In the genomic region with DNA sequence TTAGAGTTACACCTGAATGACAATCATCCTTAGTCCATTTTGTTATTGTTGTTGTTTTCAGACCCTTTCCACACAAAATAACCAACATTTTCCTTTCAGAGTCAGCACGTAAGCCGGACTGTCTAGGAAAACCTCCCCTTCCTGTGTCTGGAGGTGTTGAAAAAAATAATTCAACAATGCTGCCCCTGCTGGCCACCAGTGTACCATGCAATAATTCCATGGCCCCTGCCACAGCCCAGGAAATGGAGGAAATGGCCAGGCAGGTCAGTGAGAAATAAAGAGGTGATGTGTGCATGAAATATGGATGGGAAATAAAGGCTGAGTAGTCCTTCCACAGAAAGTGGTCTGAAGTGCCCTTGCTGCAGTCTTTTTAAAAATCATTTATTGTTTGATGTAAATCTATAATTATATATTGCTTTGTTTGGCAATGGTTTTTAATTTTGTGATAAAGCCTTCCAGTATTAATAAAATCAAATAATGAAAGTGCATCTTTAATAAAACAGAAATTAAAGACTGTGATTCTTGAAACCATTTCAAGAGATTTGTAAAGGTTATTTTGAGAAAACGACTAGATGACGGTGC, we compare ENCODE assay signal across 10 cellular contexts.
A peak's percentile ranks its signal among the peaks of the same experiment; 100 is the strongest.
DNase-seq lines count a peak whose midpoint lies in the region; ATAC-seq, FAIRE-seq and TF ChIP-seq lines count a peak whose summit lies in the region.
"Had no signal": no experiment of that assay in that cellular context is flagged by ENCODE, and none has a peak within 500 bp of the region (broad histone marks: within the 10 kb centered on the region; RNA-seq: fewer than 3 reads in every experiment).

No MANE protein-coding gene starts in this region.

- intact Hi-C loops in left colon (cut with DNase I, micrococcal nuclease), result no loop called here

- no peaks in the 10 kb centered on the region for H3K9me3 Mint-ChIP-seq in HFFc6

- peak; percentile 45 for ATAC-seq in left colon
- no peak for ATAC-seq in HG03097 (IDR thresholded peaks at IDR 0.05; ENCODE audit: low FRiP score, unreplicated experiment)
- ATAC-seq in HG02884 (IDR thresholded peaks at IDR 0.05; ENCODE audit: unreplicated experiment), result no peak

- TF ChIP-seq CTCF in HFFc6 (IDR thresholded peaks at IDR 0.05), result peak; percentile 76

- FAIRE-seq in GM12891 (lab: Jason Lieb, UNC), result no peak

- peak; percentile 5 for DNase-seq in NCI-H1694 treated with DMSO at 0.1 percent for 48 hours (lab: John Stamatoyannopoulos, UW)
- DNase-seq in NCI-H1694 (lab: John Stamatoyannopoulos, UW), result no peak
- no peak for DNase-seq in HFFc6
- DNase-seq in SK-MEL-5 (ENCODE audit: low read depth, low spot score), result peak; percentile 62
- DNase-seq in left colon, result peak in 1 of 2 donors; percentile 10
- DNase-seq in GM12891 (ENCODE audit: insufficient read length, low spot score), result no peak
- DNase-seq: naive B cell had no signal

- TF ChIP-seq POLR2A in GM12891 (IDR thresholded peaks at IDR 0.05; ENCODE audit: low read depth, low read length), result no peak

- H3K36me3 Mint-ChIP-seq in HFFc6 (ENCODE audit: low read depth), result 0 out of 2 replicates have a peak, but pooled peaks cover 4% of the 10 kb centered on the region
- H3K36me3 Mint-ChIP-seq: CD4-positive, CD25-positive, alpha-beta regulatory T cell; naive B cell had no signal

- H3K4me3 Mint-ChIP-seq in HFFc6, result no peak overlapping the region
- H3K4me3 Mint-ChIP-seq: CD4-positive, CD25-positive, alpha-beta regulatory T cell had no signal

- no peaks in the 10 kb centered on the region for H3K27me3 Mint-ChIP-seq in HFFc6 (ENCODE audit: insufficient read depth)
- H3K27me3 Mint-ChIP-seq: CD4-positive, CD25-positive, alpha-beta regulatory T cell; naive B cell had no signal

- peak overlapping the region; percentile 25; the same call in 1 of the 2 replicates for H3K27ac Mint-ChIP-seq in HFFc6
- H3K27ac Mint-ChIP-seq: CD4-positive, CD25-positive, alpha-beta regulatory T cell; naive B cell had no signal

- peaks cover 74% of the 10 kb centered on the region for H3K4me1 Mint-ChIP-seq in HFFc6 (ENCODE audit: low read depth)
- H3K4me1 Mint-ChIP-seq: CD4-positive, CD25-positive, alpha-beta regulatory T cell; naive B cell had no signal

- in situ Hi-C loops in SK-MEL-5 (cut with HindIII; ENCODE audit: low pct_unique_long_range_greater_than_20kb, low sequenced_read_pairs), result no loop called here

TF ChIP-seq in GM12891, 5 proteins besides CTCF, POLR2A, EP300 and RAD21:
- TF ChIP-seq POU2F2 (IDR thresholded peaks at IDR 0.05; ENCODE audit: low read depth, low read length) (no peak), POLR2AphosphoS5 (IDR thresholded peaks at IDR 0.05; ENCODE audit: low read depth, low read length) (no peak), SPI1 (IDR thresholded peaks at IDR 0.05; ENCODE audit: low read depth, low read length) (no peak), TAF1 (IDR thresholded peaks at IDR 0.05; ENCODE audit: low read depth, low read length) (no peak), PAX5 (IDR thresholded peaks at IDR 0.05; ENCODE audit: insufficient read depth, low read length, severe bottlenecking) (no peak)

Comparison
In these comparisons a context has a peak if more than half of its experiments do, and no peak if none do; other contexts are left out.
1. DNase-seq: peak in NCI-H1694 treated with DMSO at 0.1 percent for 48 hours (single experiment) and SK-MEL-5 (single experiment); none in NCI-H1694 (single experiment), HFFc6 (single experiment) and GM12891 (single experiment).